Comparison of ENCODE assay signal across 18 cellular contexts in genomic region chr20:54065601-54066038, GRCh38. TPM values are rescaled to one million over a fixed set of nuclear protein-coding genes. Genes with fewer than 3 reads are reported as not detected.
DNase-seq lines count a peak whose midpoint lies in the region; ATAC-seq, FAIRE-seq and TF ChIP-seq lines count a peak whose summit lies in the region.
"Had no signal": no experiment of that assay in that cellular context is flagged by ENCODE, and none has a peak within 500 bp of the region (broad histone marks: within the 10 kb centered on the region; RNA-seq: fewer than 3 reads in every experiment).

No MANE protein-coding gene starts in this region.

- H2AFZ ChIP-seq in K562 (ENCODE audit: low read depth, low read length), result peak overlapping the region; percentile 76

- 0% methylated on average over 7 of the region's 7 CpGs for WGBS in K562 (ENCODE audit: insufficient coverage, low coverage, missing lambda C conversion rate)
- 7 to 55% (median 33%) methylated on average over 7 of the region's 7 CpGs for WGBS in small intestine, 3 donors

- POLR2A ChIA-PET in K562 (lab: Yijun Ruan, JAX), result interaction anchor here (0.6 to 0.7 kb wide), 7 partner anchors 122 to 761 kb away, joined by 3 to 5 read pairs (median 3); no protein-coding TSS in a partner anchor

- H3K4me3 Mint-ChIP-seq in activated naive CD8-positive, alpha-beta T cell treated with anti-CD3 and anti-CD28 coated beads for 36 hours, result no peak overlapping the region
- H3K4me3 Mint-ChIP-seq: H9 had no signal

- H3K36me3 ChIP-seq in GM06990 (ENCODE audit: control insufficient read depth, insufficient read depth, low read length) (no peaks in the 10 kb centered on the region), K562 (ENCODE audit: control insufficient read depth, insufficient read depth, low read length) (no peaks in the 10 kb centered on the region), small intestine (ENCODE audit: control insufficient read depth in 2 of 2, insufficient read depth in 2 of 2, low read length in 2 of 2) (no peaks in the 10 kb centered on the region)

- no peaks in the 10 kb centered on the region for H4K20me1 ChIP-seq in K562 (replicated peaks; ENCODE audit: control insufficient read depth, insufficient read depth, low read length)

- peaks cover 33% of the 10 kb centered on the region for H3K4me1 Mint-ChIP-seq in activated naive CD8-positive, alpha-beta T cell treated with anti-CD3 and anti-CD28 coated beads for 36 hours

- peak; percentile 91 for TF ChIP-seq EP300 in K562 (IDR thresholded peaks at IDR 0.05; ENCODE audit: low read length)

- no peaks in the 10 kb centered on the region for H3K9me3 Mint-ChIP-seq in activated naive CD8-positive, alpha-beta T cell treated with anti-CD3 and anti-CD28 coated beads for 36 hours
- H3K9me3 Mint-ChIP-seq: H9 had no signal

- intact Hi-C loops in K562 (cut with micrococcal nuclease), result loop anchor here (10.0 kb wide), 3 partner anchors 491 to 861 kb away; no protein-coding TSS in a partner anchor

- FAIRE-seq in K562 (lab: Jason Lieb, UNC) (peak; percentile 91), small intestine (lab: Jason Lieb, UNC) (no peak)
- FAIRE-seq: A549 had no signal

- no peak overlapping the region for H3K27ac Mint-ChIP-seq in activated naive CD8-positive, alpha-beta T cell treated with anti-CD3 and anti-CD28 coated beads for 36 hours
- H3K27ac Mint-ChIP-seq: H9 had no signal

- BruUV-seq in K562 (replicated peaks; lab: Mats Ljungman, UMichigan), result no TSS peak

- H3K4me3 ChIP-seq in GM06990 (replicated peaks; ENCODE audit: low read depth, low read length) (peak overlapping the region; percentile 40), K562 (peak overlapping the region; percentile 12; the same call in 1 of the 2 replicates), small intestine (ENCODE audit: low read depth in 1 of 2, low read length in 2 of 2) (no peak overlapping the region)
- H3K4me3 ChIP-seq: A549 had no signal

- H3K36me3 Mint-ChIP-seq in activated naive CD8-positive, alpha-beta T cell treated with anti-CD3 and anti-CD28 coated beads for 36 hours, result no peaks in the 10 kb centered on the region

- no peak for TF ChIP-seq RAD21 in K562 (CRISPR knock-in tag; conservative IDR thresholded peaks at IDR 0.05 in 1 of 2, IDR thresholded peaks at IDR 0.05 in 1 of 2)

- H3K9me1 ChIP-seq in K562 (ENCODE audit: control insufficient read depth, insufficient read depth, low read length), result no peaks in the 10 kb centered on the region

- no peaks in the 10 kb centered on the region for H3K27me3 Mint-ChIP-seq in activated naive CD8-positive, alpha-beta T cell treated with anti-CD3 and anti-CD28 coated beads for 36 hours

- no peaks in the 10 kb centered on the region for H3K27me3 ChIP-seq in GM06990 (replicated peaks; ENCODE audit: control insufficient read depth, insufficient read depth, low read length)
- H3K27me3 ChIP-seq in K562 (ENCODE audit: control insufficient read depth in 2 of 2, insufficient read depth in 2 of 2, low read length in 2 of 2), result no peaks in the 10 kb centered on the region
- no peaks in the 10 kb centered on the region for H3K27me3 ChIP-seq in small intestine (ENCODE audit: control insufficient read depth in 2 of 2, insufficient read depth in 2 of 2, low read length in 2 of 2)

- peak; percentile 94 for ATAC-seq in K562
- ATAC-seq in HG02885 (IDR thresholded peaks at IDR 0.05; ENCODE audit: poor library complexity, unreplicated experiment), result no peak
- ATAC-seq: A549, SK-N-SH treated with all-trans-retinoic acid at 6 μM for 48 hours had no signal

- H3K27ac ChIP-seq in K562 (ENCODE audit: extremely low read depth, low read depth, low read length) (no peak overlapping the region; the same call in 1 of the 3 replicates), small intestine (ENCODE audit: low read depth in 1 of 2, low read length in 1 of 2) (no peak overlapping the region)

- no peaks in the 10 kb centered on the region for H3K79me2 ChIP-seq in K562 (ENCODE audit: control insufficient read depth, insufficient read depth, low read length)

- H3K4me1 ChIP-seq in K562 (replicated peaks in 1 of 2; ENCODE audit: control insufficient read depth in 2 of 2, insufficient read depth in 2 of 2, low read length in 2 of 2) (peaks cover 18 to 30% of the 10 kb centered on the region in 2 experiments; a peak in 4 of 5 replicates), small intestine (ENCODE audit: control insufficient read depth in 2 of 2, insufficient read depth in 1 of 2, low read depth in 1 of 2, low read length in 1 of 2) (peaks cover 0 to 3% of the 10 kb centered on the region in 2 donors)

- no peak for TF ChIP-seq POLR2A in K562 (conservative IDR thresholded peaks at IDR 0.05)

- H3K4me2 ChIP-seq in K562 (ENCODE audit: insufficient read depth, low read length), result peak overlapping the region; percentile 79

- DNase-seq in GM06990 (ENCODE audit: extremely low read depth, insufficient read length) (no peak), OCI-M1 (lab: John Stamatoyannopoulos, UW) (peak; percentile 74), K562 (ENCODE audit: extremely low read depth in 1 of 4, low spot score in 3 of 4) (peak; percentile 81 to 86 (median 86)), small intestine (peak; percentile 80), DMS79 (lab: John Stamatoyannopoulos, UW) (no peak)
- no peak for DNase-seq in activated naive CD8-positive, alpha-beta T cell treated with anti-CD3 and anti-CD28 coated beads for 36 hours
- DNase-seq in activated naive CD4-positive, alpha-beta T cell treated with anti-CD3 and anti-CD28 coated beads, Interleukin-2, amount 50 U/mL, for 16 hours, result no peak
- DNase-seq: C1 segment of cervical spinal cord, DMS 273 treated with DMSO at 0.1 percent for 48 hours, H9, NCI-H146, NCI-H510A treated with DMSO at 0.1 percent for 48 hours, SHP77 treated with DMSO at 0.1 percent for 48 hours had no signal

- CTCF ChIA-PET in K562 (lab: Yijun Ruan, JAX; ENCODE audit: low intra/inter-chr PET ratio), result no interaction called here

- in situ Hi-C loops in K562 (cut with MboI), result loop anchor here (10.0 kb wide), 1 partner anchor 511 kb away; no protein-coding TSS in a partner anchor

- H3K9ac ChIP-seq in K562 (ENCODE audit: insufficient read depth in 1 of 2, low read depth in 2 of 2, low read length in 2 of 2), result peak overlapping the region; percentile 44 to 78; a peak in 2 of 4 replicates

- no peaks in the 10 kb centered on the region for H3K9me3 ChIP-seq in K562 (replicated peaks; ENCODE audit: control insufficient read depth, insufficient read depth, low read depth, low read length)
- H3K9me3 ChIP-seq in small intestine (ENCODE audit: control insufficient read depth, low read depth), result no peaks in the 10 kb centered on the region
- H3K9me3 ChIP-seq: A549 had no signal

- TF ChIP-seq CTCF in GM06990 (IDR thresholded peaks at IDR 0.05; ENCODE audit: insufficient read depth, low read length, poor library complexity, severe bottlenecking), result no peak
- TF ChIP-seq CTCF in K562 (IDR thresholded peaks at IDR 0.05 in 2 of 3, conservative IDR thresholded peaks at IDR 0.05 in 1 of 3; ENCODE audit: insufficient read depth in 2 of 3, low read depth in 1 of 3, low read length in 3 of 3), result no peak

TF ChIP-seq in K562, 482 proteins besides CTCF, POLR2A, EP300 and RAD21 (continues in another document):
- TF ChIP-seq XRCC4 (IDR thresholded peaks at IDR 0.05; ENCODE audit: extremely low read depth, insufficient read depth, insufficient read length) (no peak), TRIM28 (IDR thresholded peaks at IDR 0.05) (no peak), ZBTB12 (CRISPR knock-in tag; IDR thresholded peaks at IDR 0.05) (no peak), ZNF699 (CRISPR knock-in tag; IDR thresholded peaks at IDR 0.05; ENCODE audit: insufficient replicate concordance) (no peak), ZNF511 (CRISPR knock-in tag; IDR thresholded peaks at IDR 0.05) (no peak), ARHGAP35 (IDR thresholded peaks at IDR 0.05; ENCODE audit: partially characterized antibody) (no peak), ZNF445 (CRISPR knock-in tag; IDR thresholded peaks at IDR 0.05; ENCODE audit: low read depth) (no peak)

RNA-seq across cellular contexts. Expression of gene BCAS1, which starts 4.8 kb away (rescaled TPM):
- 0.58 and 0.92 TPM in 2 replicates for total RNA-seq in K562 (2011; cell fraction: chromatin; rRNA removed; ENCODE audit: low replicate concordance)
- total RNA-seq in K562 (2011; cell fraction: nucleolus; rRNA removed), result 0.39 and 0.67 TPM in 2 replicates
- total RNA-seq in K562 (2011; cell fraction: nucleoplasm; rRNA removed), result 0.51 and 0.69 TPM in 2 replicates
- total RNA-seq in K562 (2014; rRNA removed) (1.6 and 1.8 TPM in 2 replicates), K562 (2014; rRNA removed; fragmentation: Illumina TruSeq; extraction: Trizol) (1.1 and 1.5 TPM in 2 replicates), K562 (2015; rRNA removed; fragmentation: Illumina TruSeq; extraction: Trizol) (0.54 and 0.57 TPM in 2 replicates), K562 (2021) (0.93 and 1.0 TPM in 2 replicates)
- polyA plus RNA-seq in K562 (2011; rRNA removed) (0.18 and 0.19 TPM in 2 replicates), K562 (2014; fragmentation: Illumina TruSeq; extraction: Trizol) (1.3 and 2.3 TPM in 2 replicates), K562 (2014; fragmentation: Nextera tagmentation; extraction: Ambion mirVana) (under 1 TPM; 0.37 to 0.63 TPM), K562 (2014; rRNA removed) (1.0 and 1.1 TPM in 2 replicates), small intestine (10 to 100 TPM in 2 of 3 donors, 1 to 10 TPM in 1; 5.3 to 43.2 (median 18.4) TPM)
- polyA plus RNA-seq in K562 (2011; cell fraction: cytosol; rRNA removed), result 0.07 and 0.15 TPM in 2 replicates
- 0.20 and 0.24 TPM in 2 replicates for polyA plus RNA-seq in K562 (2011; cell fraction: nucleus; rRNA removed)
- 0.76 and 1.8 TPM in 2 replicates for polyA plus RNA-seq in K562 (2012)
- polyA minus RNA-seq in K562 (2011; rRNA and poly(A)+ RNA removed), result 0.18 and 0.25 TPM in 2 replicates
- not detected in 2 replicates for polyA minus RNA-seq in K562 (2011; cell fraction: cytosol; rRNA and poly(A)+ RNA removed)
- polyA minus RNA-seq in K562 (2011; cell fraction: nucleus; rRNA and poly(A)+ RNA removed), result 0.33 and 0.40 TPM in 2 replicates
- total RNA-seq in activated naive CD8-positive, alpha-beta T cell treated with anti-CD3 and anti-CD28 coated beads for 36 hours, result under 1 TPM; 0.06 to 0.10 TPM
- total RNA-seq: Daoy, RPMI7951 had no signal

Comparison
In these comparisons a context has a peak if more than half of its experiments do, and no peak if none do; other contexts are left out.
1. DNase-seq: peak in OCI-M1 (single experiment), K562 (4 of 4) and small intestine (single experiment); none in GM06990 (single experiment), activated naive CD8-positive, alpha-beta T cell treated with anti-CD3 and anti-CD28 coated beads for 36 hours (single experiment), DMS79 (single experiment) and activated naive CD4-positive, alpha-beta T cell treated with anti-CD3 and anti-CD28 coated beads, Interleukin-2, amount 50 U/mL, for 16 hours (single experiment).
2. H3K4me3 ChIP-seq: peak in GM06990 (single experiment) and K562 (single experiment); none in small intestine (0 of 2).